In the genomic region with DNA sequence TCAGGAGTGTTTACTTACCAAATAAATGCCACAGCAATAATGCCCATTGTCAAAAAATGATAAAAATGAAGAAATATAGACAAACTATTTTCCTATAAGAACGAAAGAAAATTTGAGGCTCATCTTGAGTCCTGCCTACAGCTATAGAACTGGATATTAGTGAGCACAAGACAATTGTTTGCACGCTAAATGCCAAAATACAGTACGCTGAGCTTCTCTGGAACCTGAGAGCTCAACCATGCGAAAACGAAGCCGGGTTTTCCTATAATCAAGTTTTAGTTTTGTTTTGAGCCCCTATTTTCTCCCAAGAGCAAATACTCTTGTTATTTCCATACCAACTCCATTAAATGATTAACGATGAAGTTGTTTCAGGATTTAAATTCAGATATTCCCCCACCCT, we compare ENCODE assay signal across 37 cellular contexts. TPM values are rescaled to one million over a fixed set of nuclear protein-coding genes. Genes with fewer than 3 reads are reported as not detected.
"Had no signal": no experiment of that assay in that cellular context is flagged by ENCODE, and none has a peak within 500 bp of the region (broad histone marks: within the 10 kb centered on the region; RNA-seq: fewer than 3 reads in every experiment).

No MANE protein-coding gene starts in this region.

- H3K4me3 ChIP-seq: adrenal gland, body of pancreas, colonic mucosa, esophagus squamous epithelium, gastroesophageal sphincter, heart right ventricle had no signal

- H3K27ac Mint-ChIP-seq: activated B cell treated with CpG ODN at 0.5 μM for 24 hours; activated CD8-positive, alpha-beta T cell treated with anti-CD3 and anti-CD28 coated beads for 36 hours; activated naive CD4-positive, alpha-beta T cell treated with anti-CD3 and anti-CD28 coated beads for 36 hours; activated naive CD4-positive, alpha-beta T cell treated with anti-CD3 and anti-CD28 coated beads, Interleukin-2, amount 50 U/mL, for 24 hours; activated naive CD8-positive, alpha-beta T cell treated with anti-CD3 and anti-CD28 coated beads for 36 hours; activated naive CD8-positive, alpha-beta T cell treated with anti-CD3 and anti-CD28 coated beads, Interleukin-2, amount 50 U/mL, for 24 hours; activated T-helper 1 cell treated with anti-CD3 and anti-CD28 coated beads, Interleukin-12 subunit alpha, Interleukin-12 subunit beta, Interleukin-2, Interleukin-4 antibody, amounts not matched to agents 30 ng/mL and 10 ng/mL and 1 ng/mL, durations not matched to agents 14 hours and 24 hours and 36 hours; activated T-helper 2 cell treated with anti-CD3 and anti-CD28 coated beads, Interferon-gamma antibody, Interleukin-2, Interleukin-4, amounts not matched to agents 10 μg/mL and 5 μg/mL and 100 μg/mL, durations not matched to agents 14 hours and 24 hours and 36 hours; T-helper 17 cell; T-helper 2 cell treated with Interferon-gamma antibody and Interleukin-4, amounts not matched to agents 5 μg/mL and 100 μg/mL, for 36 hours had no signal

- H3K4me1 ChIP-seq: adrenal gland, colonic mucosa, esophagus squamous epithelium, gastroesophageal sphincter had no signal

- ATAC-seq: activated CD4-positive, CD25-positive, alpha-beta regulatory T cell treated with anti-CD3 and anti-CD28 coated beads, Interleukin-2, amount 50 U/mL, for 24 hours; activated CD8-positive, alpha-beta T cell treated with anti-CD3 and anti-CD28 coated beads for 36 hours; activated naive CD8-positive, alpha-beta T cell treated with anti-CD3 and anti-CD28 coated beads, Interleukin-2, amount 50 U/mL, for 24 hours; body of pancreas; gastroesophageal sphincter; heart right ventricle; T-helper 17 cell had no signal

- H3K4me3 Mint-ChIP-seq: activated B cell treated with CpG ODN at 0.5 μM for 24 hours; activated CD8-positive, alpha-beta T cell treated with anti-CD3 and anti-CD28 coated beads for 36 hours; activated naive CD4-positive, alpha-beta T cell treated with anti-CD3 and anti-CD28 coated beads for 36 hours; activated naive CD4-positive, alpha-beta T cell treated with anti-CD3 and anti-CD28 coated beads, Interleukin-2, amount 50 U/mL, for 24 hours; activated naive CD8-positive, alpha-beta T cell treated with anti-CD3 and anti-CD28 coated beads for 36 hours; activated naive CD8-positive, alpha-beta T cell treated with anti-CD3 and anti-CD28 coated beads, Interleukin-2, amount 50 U/mL, for 24 hours; activated T-helper 1 cell treated with anti-CD3 and anti-CD28 coated beads, Interleukin-12 subunit alpha, Interleukin-12 subunit beta, Interleukin-2, Interleukin-4 antibody, amounts not matched to agents 30 ng/mL and 10 ng/mL and 1 ng/mL, durations not matched to agents 14 hours and 24 hours and 36 hours; T-helper 17 cell; T-helper 2 cell treated with Interferon-gamma antibody and Interleukin-4, amounts not matched to agents 5 μg/mL and 100 μg/mL, for 36 hours had no signal

- H3K9me3 ChIP-seq: adrenal gland, body of pancreas, colonic mucosa, esophagus squamous epithelium had no signal

- DNase-seq: activated B cell treated with CpG ODN at 0.5 μM for 24 hours; activated CD4-positive, alpha-beta T cell treated with anti-CD3 and anti-CD28 coated beads for 48 hours; activated CD4-positive, alpha-beta T cell treated with anti-CD3 and anti-CD28 coated beads, Interleukin-2, amount 50 U/mL, for 1 hour; activated CD4-positive, alpha-beta T cell treated with anti-CD3 and anti-CD28 coated beads, Interleukin-2, amount 50 U/mL, for 48 hours; activated CD8-positive, alpha-beta memory T cell treated with anti-CD3 and anti-CD28 coated beads for 24 hours; activated CD8-positive, alpha-beta T cell treated with anti-CD3 and anti-CD28 coated beads for 36 hours; activated naive CD4-positive, alpha-beta T cell treated with anti-CD3 and anti-CD28 coated beads for 36 hours; activated naive CD8-positive, alpha-beta T cell treated with anti-CD3 and anti-CD28 coated beads for 36 hours; activated naive CD8-positive, alpha-beta T cell treated with anti-CD3 and anti-CD28 coated beads, Interleukin-2, amount 50 U/mL, for 24 hours; activated T-cell treated with anti-CD3 and anti-CD28 coated beads, Interleukin-2, amount 50 U/mL, for 1 hour; activated T-cell treated with anti-CD3 and anti-CD28 coated beads, Interleukin-2, amount 50 U/mL, for 48 hours; adrenal gland; amygdala; aorta; body of pancreas; caudate nucleus; cerebellar nuclear complex; colonic mucosa; effector CD8-positive, alpha-beta T cell; esophagus squamous epithelium; foreskin melanocyte; heart right ventricle; T-helper 17 cell; T1000; WERI-Rb-1 had no signal

- FAIRE-seq: endometrium, endothelial cell of umbilical vein had no signal

- H3K27ac ChIP-seq: adrenal gland, body of pancreas, colonic mucosa, epithelial cell of prostate, esophagus squamous epithelium, gastroesophageal sphincter, WERI-Rb-1 had no signal

- H3K4me1 Mint-ChIP-seq: activated B cell treated with CpG ODN at 0.5 μM for 24 hours; activated naive CD4-positive, alpha-beta T cell treated with anti-CD3 and anti-CD28 coated beads, Interleukin-2, amount 50 U/mL, for 24 hours; activated naive CD8-positive, alpha-beta T cell treated with anti-CD3 and anti-CD28 coated beads for 36 hours; activated naive CD8-positive, alpha-beta T cell treated with anti-CD3 and anti-CD28 coated beads, Interleukin-2, amount 50 U/mL, for 24 hours had no signal

- H3K36me3 ChIP-seq: adrenal gland, colonic mucosa, esophagus squamous epithelium, gastroesophageal sphincter, heart right ventricle, WERI-Rb-1 had no signal

- H3K36me3 Mint-ChIP-seq: activated naive CD4-positive, alpha-beta T cell treated with anti-CD3 and anti-CD28 coated beads, Interleukin-2, amount 50 U/mL, for 24 hours; activated naive CD8-positive, alpha-beta T cell treated with anti-CD3 and anti-CD28 coated beads for 36 hours had no signal

- H3K27me3 ChIP-seq: adrenal gland, body of pancreas, colonic mucosa had no signal

- H3K9me3 Mint-ChIP-seq: activated B cell treated with CpG ODN at 0.5 μM for 24 hours; activated CD8-positive, alpha-beta T cell treated with anti-CD3 and anti-CD28 coated beads for 36 hours; activated naive CD4-positive, alpha-beta T cell treated with anti-CD3 and anti-CD28 coated beads for 36 hours; activated naive CD4-positive, alpha-beta T cell treated with anti-CD3 and anti-CD28 coated beads, Interleukin-2, amount 50 U/mL, for 24 hours; activated naive CD8-positive, alpha-beta T cell treated with anti-CD3 and anti-CD28 coated beads for 36 hours; activated naive CD8-positive, alpha-beta T cell treated with anti-CD3 and anti-CD28 coated beads, Interleukin-2, amount 50 U/mL, for 24 hours; activated T-helper 1 cell treated with anti-CD3 and anti-CD28 coated beads, Interleukin-12 subunit alpha, Interleukin-12 subunit beta, Interleukin-2, Interleukin-4 antibody, amounts not matched to agents 30 ng/mL and 10 ng/mL and 1 ng/mL, durations not matched to agents 14 hours and 24 hours and 36 hours; activated T-helper 2 cell treated with anti-CD3 and anti-CD28 coated beads, Interferon-gamma antibody, Interleukin-2, Interleukin-4, amounts not matched to agents 10 μg/mL and 5 μg/mL and 100 μg/mL, durations not matched to agents 14 hours and 24 hours and 36 hours; T-helper 2 cell treated with Interferon-gamma antibody and Interleukin-4, amounts not matched to agents 5 μg/mL and 100 μg/mL, for 36 hours had no signal

RNA-seq across cellular contexts. Expression of a gene that starts 49.1 kb away (rescaled TPM):
- total RNA-seq: activated CD8-positive, alpha-beta T cell treated with anti-CD3 and anti-CD28 coated beads for 36 hours; activated naive CD4-positive, alpha-beta T cell treated with anti-CD3 and anti-CD28 coated beads for 36 hours; activated naive CD8-positive, alpha-beta T cell treated with anti-CD3 and anti-CD28 coated beads for 36 hours; activated T-helper 1 cell treated with anti-CD3 and anti-CD28 coated beads, Interleukin-12 subunit alpha, Interleukin-12 subunit beta, Interleukin-2, Interleukin-4 antibody, amounts not matched to agents 30 ng/mL and 10 ng/mL and 1 ng/mL, durations not matched to agents 14 hours and 24 hours and 36 hours; activated T-helper 2 cell treated with anti-CD3 and anti-CD28 coated beads, Interferon-gamma antibody, Interleukin-2, Interleukin-4, amounts not matched to agents 10 μg/mL and 5 μg/mL and 100 μg/mL, durations not matched to agents 14 hours and 24 hours and 36 hours; fibroblast of lung; fibroblast of villous mesenchyme; glomerular endothelial cell; T-helper 17 cell had no signal
- polyA plus RNA-seq: fibroblast of lung had no signal
